18 cellular contexts compared by ENCODE assay signal in genomic region chrX:102959471-102959870, GRCh38. TPM values are rescaled to one million over a fixed set of nuclear protein-coding genes. Genes with fewer than 3 reads are reported as not detected.
DNase-seq lines count a peak whose midpoint lies in the region; ATAC-seq, FAIRE-seq and TF ChIP-seq lines count a peak whose summit lies in the region.
"Had no signal": no experiment of that assay in that cellular context is flagged by ENCODE, and none has a peak within 500 bp of the region (broad histone marks: within the 10 kb centered on the region; RNA-seq: fewer than 3 reads in every experiment).

No MANE protein-coding gene starts in this region.

- no peaks in the 10 kb centered on the region for H3F3A ChIP-seq in GM23338 (replicated peaks; ENCODE audit: low read depth)

- H3K4me1 Mint-ChIP-seq in GM23338: peaks cover 2% of the 10 kb centered on the region; the same call in 2 of the 3 replicates
- H3K4me1 Mint-ChIP-seq: activated CD8-positive, alpha-beta memory T cell treated with anti-CD3 and anti-CD28 coated beads, Interleukin-2, amount 10 ng/mL, durations not matched to agents 7 days and 5 days; activated naive CD4-positive, alpha-beta T cell treated with anti-CD3 and anti-CD28 coated beads, Interleukin-2, amount 10 ng/mL, durations not matched to agents 7 days and 5 days; memory B cell had no signal

- no peaks in the 10 kb centered on the region for H3K4me1 ChIP-seq in GM23338 (ENCODE audit: insufficient read depth)
- H3K4me1 ChIP-seq: testis had no signal

- no peaks in the 10 kb centered on the region for H3K36me3 ChIP-seq in GM23338 (ENCODE audit: insufficient read depth)

- no peak overlapping the region for H3K4me2 ChIP-seq in GM23338
- H3K4me2 ChIP-seq: SK-N-SH had no signal

- H3K9me3 Mint-ChIP-seq in GM23338: no peaks in the 10 kb centered on the region; the same call in 2 of the 3 replicates
- H3K9me3 Mint-ChIP-seq: activated naive CD4-positive, alpha-beta T cell treated with anti-CD3 and anti-CD28 coated beads, Interleukin-2, amount 10 ng/mL, durations not matched to agents 7 days and 5 days; memory B cell had no signal

- H3K4me3 ChIP-seq in AG10803 (ENCODE audit: low read length) (no peak overlapping the region), GM23338 (no peak overlapping the region)
- H3K4me3 ChIP-seq: testis had no signal

- no peak for FAIRE-seq in frontal cortex (lab: Jason Lieb, UNC)

- H3K27ac Mint-ChIP-seq in GM23338: no peak overlapping the region
- H3K27ac Mint-ChIP-seq: activated CD8-positive, alpha-beta memory T cell treated with anti-CD3 and anti-CD28 coated beads, Interleukin-2, amount 10 ng/mL, durations not matched to agents 7 days and 5 days; activated naive CD4-positive, alpha-beta T cell treated with anti-CD3 and anti-CD28 coated beads, Interleukin-2, amount 10 ng/mL, durations not matched to agents 7 days and 5 days; memory B cell had no signal

- no peaks in the 10 kb centered on the region for H4K20me1 ChIP-seq in GM23338 (replicated peaks; ENCODE audit: insufficient read depth)

- H3K9me2 ChIP-seq in GM23338 (ENCODE audit: insufficient read depth): no peaks in the 10 kb centered on the region
- H3K9me2 ChIP-seq: SK-N-SH had no signal

- no peak overlapping the region for H3K27ac ChIP-seq in GM23338 (ENCODE audit: low read depth)
- H3K27ac ChIP-seq: epithelial cell of prostate, testis had no signal

- no peak overlapping the region for H3K4me3 Mint-ChIP-seq in GM23338
- H3K4me3 Mint-ChIP-seq: activated CD8-positive, alpha-beta memory T cell treated with anti-CD3 and anti-CD28 coated beads, Interleukin-2, amount 10 ng/mL, durations not matched to agents 7 days and 5 days; activated naive CD4-positive, alpha-beta T cell treated with anti-CD3 and anti-CD28 coated beads, Interleukin-2, amount 10 ng/mL, durations not matched to agents 7 days and 5 days; memory B cell had no signal

- H2AFZ ChIP-seq in GM23338: no peak overlapping the region

- no peak for ATAC-seq in GM23338
- ATAC-seq in HG03139 (IDR thresholded peaks at IDR 0.05; ENCODE audit: unreplicated experiment): no peak
- no peak for ATAC-seq in HG02642 (IDR thresholded peaks at IDR 0.05; ENCODE audit: poor library complexity, unreplicated experiment)
- ATAC-seq: activated CD8-positive, alpha-beta memory T cell treated with anti-CD3 and anti-CD28 coated beads, Interleukin-2, amount 10 ng/mL, durations not matched to agents 7 days and 5 days had no signal

- H3K79me2 ChIP-seq in GM23338 (replicated peaks; ENCODE audit: insufficient read depth): no peaks in the 10 kb centered on the region

- DNase-seq in AG10803 (ENCODE audit: low read depth): peak; percentile 64
- peak; percentile 69 for DNase-seq in HT1080 (ENCODE audit: low read depth)
- DNase-seq in astrocyte of the hippocampus (ENCODE audit: low read depth, low spot score): peak; percentile 79
- peak; percentile 3 for DNase-seq in glomerular visceral epithelial cell (ENCODE audit: extremely low spot score)
- no peak for DNase-seq in GM23338 (ENCODE audit: low spot score)
- DNase-seq in frontal cortex (ENCODE audit: low spot score in 2 of 2): no peak
- DNase-seq: ACHN; activated CD8-positive, alpha-beta memory T cell treated with anti-CD3 and anti-CD28 coated beads, Interleukin-2, amount 10 ng/mL, durations not matched to agents 7 days and 5 days; activated naive CD4-positive, alpha-beta T cell treated with anti-CD3 and anti-CD28 coated beads, Interleukin-2, amount 10 ng/mL, durations not matched to agents 7 days and 5 days; DMS153; NCI-H2107; SK-N-SH; stimulated activated CD4-positive, alpha-beta T cell treated with anti-CD3 and anti-CD28 coated beads, Interleukin-15, amount 100 ng/mL, for 24 hours; testis had no signal

- H3K27me3 ChIP-seq in GM23338 (ENCODE audit: insufficient read depth): no peaks in the 10 kb centered on the region
- H3K27me3 ChIP-seq: testis had no signal

- TF ChIP-seq CTCF in AG10803 (conservative IDR thresholded peaks at IDR 0.05; ENCODE audit: low read length): no peak
- TF ChIP-seq CTCF in GM23338 (conservative IDR thresholded peaks at IDR 0.05; ENCODE audit: low read depth in 2 of 2): no peak

- H3K36me3 Mint-ChIP-seq in GM23338 (ENCODE audit: low read depth): no peaks in the 10 kb centered on the region
- H3K36me3 Mint-ChIP-seq: activated CD8-positive, alpha-beta memory T cell treated with anti-CD3 and anti-CD28 coated beads, Interleukin-2, amount 10 ng/mL, durations not matched to agents 7 days and 5 days; activated naive CD4-positive, alpha-beta T cell treated with anti-CD3 and anti-CD28 coated beads, Interleukin-2, amount 10 ng/mL, durations not matched to agents 7 days and 5 days; memory B cell had no signal

- no peaks in the 10 kb centered on the region for H3K27me3 Mint-ChIP-seq in GM23338 (ENCODE audit: insufficient read depth, low read depth, poor library complexity)
- H3K27me3 Mint-ChIP-seq: activated CD8-positive, alpha-beta memory T cell treated with anti-CD3 and anti-CD28 coated beads, Interleukin-2, amount 10 ng/mL, durations not matched to agents 7 days and 5 days; activated naive CD4-positive, alpha-beta T cell treated with anti-CD3 and anti-CD28 coated beads, Interleukin-2, amount 10 ng/mL, durations not matched to agents 7 days and 5 days; memory B cell had no signal

TF ChIP-seq in GM23338, 12 proteins besides CTCF, POLR2A, EP300 and RAD21:
- TF ChIP-seq ZNF331 (CRISPR knock-in tag; IDR thresholded peaks at IDR 0.05; ENCODE audit: low read depth): no peak
- no peak for TF ChIP-seq NANOG (IDR thresholded peaks at IDR 0.05; ENCODE audit: borderline replicate concordance)
- no peak for TF ChIP-seq STAT1 (IDR thresholded peaks at IDR 0.05; ENCODE audit: unreplicated experiment)
- TF ChIP-seq ETS1 (IDR thresholded peaks at IDR 0.05): no peak
- TF ChIP-seq POLR2AphosphoS5 (IDR thresholded peaks at IDR 0.05; ENCODE audit: low read depth): no peak
- no peak for TF ChIP-seq EZH2phosphoT487 (IDR thresholded peaks at IDR 0.05; ENCODE audit: unreplicated experiment)

RNA-seq across cellular contexts. Expression of gene RAB40AL, which starts 22.4 kb away (rescaled TPM):
- total RNA-seq in HT1080 (2014; rRNA removed; shearing (Covaris generic)): 0.13 TPM in 1 of 2 replicates, not detected in the other
- polyA plus RNA-seq in HT1080 (2015; cell fraction: cytosol; rRNA removed): not detected in 2 replicates
- 0.35 TPM in 1 of 2 replicates, not detected in the other for polyA plus RNA-seq in HT1080 (2015; cell fraction: nucleus; rRNA removed)
- total RNA-seq in GM23338 (2014; rRNA removed; shearing (Covaris generic)): 0.83 and 1.6 TPM in 2 replicates
- 0.34 and 0.40 TPM in 2 replicates for polyA plus RNA-seq in GM23338 (2016; fragmentation: Nextera tagmentation; extraction: Ambion mirVana)
- total RNA-seq in frontal cortex: 0.82 TPM

Comparison
In these comparisons a context has a peak if more than half of its experiments do, and no peak if none do; other contexts are left out.
1. DNase-seq: peak in AG10803 (single experiment), HT1080 (single experiment), astrocyte of the hippocampus (single experiment) and glomerular visceral epithelial cell (single experiment); none in GM23338 (single experiment) and frontal cortex (0 of 2).